In genomic region chr2:8628870-8629209, GRCh38 we compare ENCODE assay signal across 1 cellular context.
TF ChIP-seq lines count a peak whose summit lies in the region.

No MANE protein-coding gene starts in this region.

TF ChIP-seq in IMR-90, 13 proteins besides CTCF, POLR2A, EP300 and RAD21:
- TF ChIP-seq RFX5 (IDR thresholded peaks at IDR 0.05; ENCODE audit: low read depth, low read length) = no peak
- TF ChIP-seq NFE2L2 (IDR thresholded peaks at IDR 0.05; ENCODE audit: low read depth, low read length) = no peak
- no peak for TF ChIP-seq CEBPB (IDR thresholded peaks at IDR 0.05; ENCODE audit: low read depth, low read length)
- no peak for TF ChIP-seq CHD1 (IDR thresholded peaks at IDR 0.05; ENCODE audit: low read depth, low read length)
- no peak for TF ChIP-seq ELK1 (IDR thresholded peaks at IDR 0.05; ENCODE audit: borderline replicate concordance, low read depth, low read length)
- no peak for TF ChIP-seq RCOR1 (IDR thresholded peaks at IDR 0.05; ENCODE audit: insufficient replicate concordance, low read length)
- TF ChIP-seq MAFK (IDR thresholded peaks at IDR 0.05; ENCODE audit: low read depth, low read length) = no peak
- no peak for TF ChIP-seq BHLHE40 (IDR thresholded peaks at IDR 0.05; ENCODE audit: low read depth, low read length)
- TF ChIP-seq MXI1 (IDR thresholded peaks at IDR 0.05; ENCODE audit: borderline replicate concordance, low read depth, low read length) = no peak
